23 cellular contexts compared by ENCODE assay signal in genomic region chr2:16406929-16407328, GRCh38.
DNase-seq lines count a peak whose midpoint lies in the region; ATAC-seq and TF ChIP-seq lines count a peak whose summit lies in the region.
"Had no signal": no experiment of that assay in that cellular context is flagged by ENCODE, and none has a peak within 500 bp of the region (broad histone marks: within the 10 kb centered on the region; RNA-seq: fewer than 3 reads in every experiment).

No MANE protein-coding gene starts in this region.

- no peaks in the 10 kb centered on the region for H3K27me3 Mint-ChIP-seq in WTC11 (ENCODE audit: low read depth)

- no peak overlapping the region for H3K4me3 Mint-ChIP-seq in WTC11
- H3K4me3 Mint-ChIP-seq: CD8-positive, alpha-beta T cell had no signal

- no peak overlapping the region for H4K91ac ChIP-seq in neuronal stem cell (ENCODE audit: low read depth, low read length, poor library complexity)

- CTCF ChIA-PET in WTC11 (lab: Charles Lee), result interaction anchor here (0.8 to 1.2 kb wide), 3 partner anchors 118 to 468 kb away, joined by 3 to 4 read pairs (median 3); no protein-coding TSS in a partner anchor

- WGBS in heart left ventricle, 4 donors, result 15 to 58% (median 43%) methylated on average over 1 of the region's 1 CpG
- WGBS in neuronal stem cell (ENCODE audit: extremely low coverage in 2 of 2, insufficient read length in 2 of 2, insufficient replicate concordance in 1 of 2), 2 donors, result no CpG with 5 or more reads among the region's 1 CpG

- no peak overlapping the region for H2BK12ac ChIP-seq in neuronal stem cell (ENCODE audit: low read length)

- no peaks in the 10 kb centered on the region for H3K79me1 ChIP-seq in neuronal stem cell (ENCODE audit: low read depth, low read length)

- no peak for DNase-seq in heart left ventricle
- DNase-seq in left ventricle myocardium superior, result no peak
- no peak for DNase-seq in WTC11 (ENCODE audit: low spot score)
- DNase-seq in medulla oblongata (ENCODE audit: extremely low spot score), result peak; percentile 11
- DNase-seq in neuronal stem cell (ENCODE audit: low spot score), result no peak
- no peak for DNase-seq in GM19240 (ENCODE audit: insufficient read length, low spot score)
- DNase-seq: 8988T; CD8-positive, alpha-beta T cell; DND-41; GM23248; HCEC 1CT; Kasumi-1; MG63; NCI-H1417; NCI-H187; NCI-H2107; NCI-H446 treated with DMSO at 0.1 percent for 48 hours; NCI-H526 treated with DMSO at 0.1 percent for 48 hours; OCI-M1; SHP77 had no signal

- H3K4me3 ChIP-seq in heart left ventricle, result no peak overlapping the region
- H3K4me3 ChIP-seq in neuronal stem cell (ENCODE audit: low read length in 2 of 2), result no peak overlapping the region
- H3K4me3 ChIP-seq: GM12878, GM23248, MG63 had no signal

- no peak overlapping the region for H3K18ac ChIP-seq in neuronal stem cell (ENCODE audit: low read length)

- no peak overlapping the region for H3K14ac ChIP-seq in neuronal stem cell (ENCODE audit: low read length)

- H3K36me3 Mint-ChIP-seq in WTC11, result no peaks in the 10 kb centered on the region
- H3K36me3 Mint-ChIP-seq: CD8-positive, alpha-beta T cell had no signal

- H4K8ac ChIP-seq in neuronal stem cell (ENCODE audit: low read depth, low read length), result no peak overlapping the region

- no peak overlapping the region for H2BK5ac ChIP-seq in neuronal stem cell (ENCODE audit: low read length)

- peak overlapping the region; percentile 65 for H2AFZ ChIP-seq in neuronal stem cell (ENCODE audit: low read length)
- H2AFZ ChIP-seq: GM23248 had no signal

- TF ChIP-seq CTCF in heart left ventricle (IDR thresholded peaks at IDR 0.05) (no peak), WTC11 (IDR thresholded peaks at IDR 0.05) (no peak)

- no peak overlapping the region for H2BK120ac ChIP-seq in neuronal stem cell (ENCODE audit: low read depth, low read length)

- no peak overlapping the region for H3K23ac ChIP-seq in neuronal stem cell (ENCODE audit: low read depth, low read length, poor library complexity)

- H3K9me3 Mint-ChIP-seq in WTC11, result peaks cover 9% of the 10 kb centered on the region
- H3K9me3 Mint-ChIP-seq: CD8-positive, alpha-beta T cell had no signal

- H2BK15ac ChIP-seq in neuronal stem cell (ENCODE audit: low read length), result peak overlapping the region; percentile 24

- H3K27me3 ChIP-seq in heart left ventricle (peaks cover 0 to 4% (median 0%) of the 10 kb centered on the region in 9 donors), neuronal stem cell (ENCODE audit: control insufficient read depth in 3 of 3, insufficient read depth in 3 of 3, low read depth in 1 of 3, low read length in 3 of 3) (no peaks in the 10 kb centered on the region)
- H3K27me3 ChIP-seq: MG63 had no signal

- H3K4me1 ChIP-seq in heart left ventricle (peaks cover 0 to 30% (median 5%) of the 10 kb centered on the region in 12 donors), neuronal stem cell (ENCODE audit: control insufficient read depth in 2 of 2, insufficient read depth in 1 of 2, low read depth in 1 of 2, low read length in 2 of 2) (peaks cover 11 to 21% of the 10 kb centered on the region in 2 donors)

- no peak overlapping the region for H3K4ac ChIP-seq in neuronal stem cell (ENCODE audit: low read length)

- H2AK5ac ChIP-seq in neuronal stem cell (ENCODE audit: low read depth, low read length), result no peak overlapping the region

- TF ChIP-seq POLR2A in heart left ventricle (IDR thresholded peaks at IDR 0.05), result no peak

- no peaks in the 10 kb centered on the region for H3K36me3 ChIP-seq in heart left ventricle
- no peaks in the 10 kb centered on the region for H3K36me3 ChIP-seq in neuronal stem cell (replicated peaks in 1 of 2; ENCODE audit: control insufficient read depth in 2 of 2, insufficient read depth in 2 of 2, low read length in 2 of 2)
- H3K36me3 ChIP-seq: MG63 had no signal

- H3K4me2 ChIP-seq in neuronal stem cell (ENCODE audit: insufficient read depth, low read length, poor library complexity, severe bottlenecking), result no peak overlapping the region

- no peak overlapping the region for H3K9ac ChIP-seq in neuronal stem cell (ENCODE audit: low read depth, low read length, poor library complexity)
- H3K9ac ChIP-seq: GM23248 had no signal

- H3K27ac ChIP-seq in heart left ventricle, result peak overlapping the region in 8 of 12 donors; percentile 22 to 76 (median 66)
- H3K27ac ChIP-seq in neuronal stem cell (replicated peaks; ENCODE audit: low read length), result peak overlapping the region; percentile 70
- H3K27ac ChIP-seq: GM23248 had no signal

- ATAC-seq in heart left ventricle (peak in 1 of 4 donors; percentile 16), left ventricle myocardium superior (no peak), WTC11 (peak; percentile 30; the same call in 1 of the 2 replicates), GM21737 (IDR thresholded peaks at IDR 0.05; ENCODE audit: unreplicated experiment) (no peak), HG03108 (IDR thresholded peaks at IDR 0.05; ENCODE audit: unreplicated experiment) (no peak)
- ATAC-seq: CD8-positive, alpha-beta T cell; GM12878 had no signal

- intact Hi-C loops in heart left ventricle (cut with DNase I), result loop anchor here in 1 of 10 donors (1.0 kb wide), 1 partner anchor 18 kb away; no protein-coding TSS in a partner anchor
- intact Hi-C loops in left ventricle myocardium superior (cut with micrococcal nuclease), result no loop called here

- POLR2A ChIA-PET in WTC11 (lab: Charles Lee), result no interaction called here

- no peak overlapping the region for H3K27ac Mint-ChIP-seq in WTC11
- H3K27ac Mint-ChIP-seq: CD8-positive, alpha-beta T cell had no signal

- H3K9me3 ChIP-seq in heart left ventricle (no peaks in the 10 kb centered on the region), neuronal stem cell (replicated peaks in 1 of 2; ENCODE audit: control insufficient read depth in 2 of 2, insufficient read depth in 1 of 2, low read depth in 1 of 2, low read length in 2 of 2) (no peaks in the 10 kb centered on the region)
- H3K9me3 ChIP-seq: MG63 had no signal

- 0 out of 2 replicates have a peak, but pooled peaks cover 3% of the 10 kb centered on the region for H3K4me1 Mint-ChIP-seq in WTC11

TF ChIP-seq in WTC11, 78 proteins besides CTCF, POLR2A, EP300 and RAD21 (continues in another document):
- no peak for TF ChIP-seq NR1H2 (CRISPR knock-in tag; IDR thresholded peaks at IDR 0.05)
- no peak for TF ChIP-seq ERG (CRISPR knock-in tag; IDR thresholded peaks at IDR 0.05)
- no peak for TF ChIP-seq CBFB (CRISPR knock-in tag; IDR thresholded peaks at IDR 0.05; ENCODE audit: low read depth)
- TF ChIP-seq ZNF263 (CRISPR knock-in tag; IDR thresholded peaks at IDR 0.05; ENCODE audit: low read depth), result no peak
- no peak for TF ChIP-seq NFE2L1 (CRISPR knock-in tag; IDR thresholded peaks at IDR 0.05)
- TF ChIP-seq RELA (CRISPR knock-in tag; IDR thresholded peaks at IDR 0.05; ENCODE audit: borderline replicate concordance), result no peak
- TF ChIP-seq ZNF512 (CRISPR knock-in tag; IDR thresholded peaks at IDR 0.05; ENCODE audit: borderline replicate concordance), result no peak
- no peak for TF ChIP-seq PREB (CRISPR knock-in tag; IDR thresholded peaks at IDR 0.05; ENCODE audit: borderline replicate concordance)
- TF ChIP-seq ZNF121 (CRISPR knock-in tag; IDR thresholded peaks at IDR 0.05), result no peak
- TF ChIP-seq NR3C1 (CRISPR knock-in tag; conservative IDR thresholded peaks at IDR 0.05; ENCODE audit: low read depth), result no peak
- no peak for TF ChIP-seq TP53 (CRISPR knock-in tag; IDR thresholded peaks at IDR 0.05)
- TF ChIP-seq ATF2 (CRISPR knock-in tag; IDR thresholded peaks at IDR 0.05; ENCODE audit: borderline replicate concordance, low read depth), result no peak
